Comparison of ENCODE assay signal across 33 cellular contexts in the genomic region with DNA sequence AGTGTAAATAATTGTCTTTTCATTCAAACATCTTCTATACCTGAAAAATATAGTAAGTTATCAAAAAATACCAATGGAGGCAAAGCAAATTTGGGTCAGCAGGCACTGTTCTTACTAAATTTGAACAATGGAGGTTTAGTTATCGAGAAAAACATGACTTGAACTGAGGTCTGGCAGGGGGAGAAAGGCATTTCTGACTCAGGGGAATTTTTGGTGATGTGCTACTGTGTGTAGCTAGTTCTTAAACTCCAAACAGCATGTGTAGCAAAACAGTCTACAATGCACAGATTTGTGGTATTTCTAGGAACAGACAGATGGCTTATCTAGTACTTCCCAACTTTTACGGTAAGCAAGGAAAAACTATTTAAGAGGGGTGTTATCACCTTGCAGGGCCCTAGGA.
"Had no signal": no experiment of that assay in that cellular context is flagged by ENCODE, and none has a peak within 500 bp of the region (broad histone marks: within the 10 kb centered on the region; RNA-seq: fewer than 3 reads in every experiment).

No MANE protein-coding gene starts in this region.

- H3K27me3 Mint-ChIP-seq: activated B cell treated with CpG ODN at 0.5 μM for 24 hours; activated CD4-positive, alpha-beta memory T cell treated with anti-CD3 and anti-CD28 coated beads for 36 hours; activated CD8-positive, alpha-beta memory T cell treated with anti-CD3 and anti-CD28 coated beads, Interleukin-2, amount 10 ng/mL, durations not matched to agents 7 days and 5 days; T-helper 17 cell had no signal

- H3K36me3 ChIP-seq: ascending aorta, breast epithelium, cardiac muscle cell, colonic mucosa, WERI-Rb-1 had no signal

- H3K4me1 Mint-ChIP-seq: activated B cell treated with CpG ODN at 0.5 μM for 24 hours; activated CD8-positive, alpha-beta memory T cell treated with anti-CD3 and anti-CD28 coated beads, Interleukin-2, amount 10 ng/mL, durations not matched to agents 7 days and 5 days; activated naive CD4-positive, alpha-beta T cell treated with anti-CD3 and anti-CD28 coated beads, Interleukin-2, amount 10 ng/mL, durations not matched to agents 7 days and 5 days; T-helper 17 cell had no signal

- FAIRE-seq: endometrium, frontal cortex had no signal

- H3K36me3 Mint-ChIP-seq: activated CD4-positive, alpha-beta memory T cell treated with anti-CD3 and anti-CD28 coated beads for 36 hours; activated CD8-positive, alpha-beta memory T cell treated with anti-CD3 and anti-CD28 coated beads, Interleukin-2, amount 10 ng/mL, durations not matched to agents 7 days and 5 days; activated naive CD4-positive, alpha-beta T cell treated with anti-CD3 and anti-CD28 coated beads, Interleukin-2, amount 50 U/mL, for 72 hours; brain had no signal

- H3K4me1 ChIP-seq: ascending aorta, breast epithelium, colonic mucosa had no signal

- H3K4me3 ChIP-seq: ascending aorta, breast epithelium, cardiac muscle cell, colonic mucosa had no signal

- H3K9me3 Mint-ChIP-seq: activated B cell treated with CpG ODN at 0.5 μM for 24 hours; activated CD4-positive, alpha-beta memory T cell treated with anti-CD3 and anti-CD28 coated beads for 36 hours; activated naive CD4-positive, alpha-beta T cell treated with anti-CD3 and anti-CD28 coated beads, Interleukin-2, amount 10 ng/mL, durations not matched to agents 7 days and 5 days; activated naive CD4-positive, alpha-beta T cell treated with anti-CD3 and anti-CD28 coated beads, Interleukin-2, amount 50 U/mL, for 72 hours; activated T-helper 1 cell treated with anti-CD3 and anti-CD28 coated beads, Interleukin-12 subunit alpha, Interleukin-12 subunit beta, Interleukin-2, Interleukin-4 antibody, amounts not matched to agents 30 ng/mL and 10 ng/mL and 1 ng/mL, durations not matched to agents 14 hours and 24 hours and 36 hours; brain; T-helper 2 cell treated with Interferon-gamma antibody and Interleukin-4, amounts not matched to agents 5 μg/mL and 100 μg/mL, for 36 hours had no signal

- H3K27me3 ChIP-seq: ascending aorta, breast epithelium, cardiac muscle cell, colonic mucosa had no signal

- ATAC-seq: activated CD8-positive, alpha-beta memory T cell treated with anti-CD3 and anti-CD28 coated beads, Interleukin-2, amount 10 ng/mL, durations not matched to agents 7 days and 5 days; activated CD8-positive, alpha-beta T cell treated with anti-CD3 and anti-CD28 coated beads, Interleukin-2, amount 10 ng/mL, durations not matched to agents 7 days and 5 days; activated naive CD4-positive, alpha-beta T cell treated with anti-CD3 and anti-CD28 coated beads, Interleukin-2, amount 50 U/mL, for 72 hours; esophagus mucosa; T-helper 17 cell had no signal

- H3K27ac ChIP-seq: ascending aorta, breast epithelium, cardiac muscle cell, colonic mucosa, WERI-Rb-1 had no signal

- H3K27ac Mint-ChIP-seq: activated B cell treated with CpG ODN at 0.5 μM for 24 hours; activated CD4-positive, alpha-beta memory T cell treated with anti-CD3 and anti-CD28 coated beads for 36 hours; activated CD8-positive, alpha-beta memory T cell treated with anti-CD3 and anti-CD28 coated beads, Interleukin-2, amount 10 ng/mL, durations not matched to agents 7 days and 5 days; activated CD8-positive, alpha-beta T cell treated with anti-CD3 and anti-CD28 coated beads, Interleukin-2, amount 10 ng/mL, durations not matched to agents 7 days and 5 days; activated naive CD4-positive, alpha-beta T cell treated with anti-CD3 and anti-CD28 coated beads, Interleukin-2, amount 10 ng/mL, durations not matched to agents 7 days and 5 days; activated naive CD4-positive, alpha-beta T cell treated with anti-CD3 and anti-CD28 coated beads, Interleukin-2, amount 50 U/mL, for 72 hours; activated naive CD8-positive, alpha-beta T cell treated with anti-CD3 and anti-CD28 coated beads, Interleukin-2, amount 10 ng/mL, durations not matched to agents 7 days and 5 days; activated T-helper 1 cell treated with anti-CD3 and anti-CD28 coated beads, Interleukin-12 subunit alpha, Interleukin-12 subunit beta, Interleukin-2, Interleukin-4 antibody, amounts not matched to agents 30 ng/mL and 10 ng/mL and 1 ng/mL, durations not matched to agents 14 hours and 24 hours and 36 hours; brain; T-helper 17 cell; T-helper 2 cell treated with Interferon-gamma antibody and Interleukin-4, amounts not matched to agents 5 μg/mL and 100 μg/mL, for 36 hours had no signal

- H3K4me3 Mint-ChIP-seq: activated B cell treated with CpG ODN at 0.5 μM for 24 hours; activated CD4-positive, alpha-beta memory T cell treated with anti-CD3 and anti-CD28 coated beads for 36 hours; activated CD8-positive, alpha-beta memory T cell treated with anti-CD3 and anti-CD28 coated beads, Interleukin-2, amount 10 ng/mL, durations not matched to agents 7 days and 5 days; activated CD8-positive, alpha-beta T cell treated with anti-CD3 and anti-CD28 coated beads, Interleukin-2, amount 10 ng/mL, durations not matched to agents 7 days and 5 days; activated naive CD4-positive, alpha-beta T cell treated with anti-CD3 and anti-CD28 coated beads, Interleukin-2, amount 10 ng/mL, durations not matched to agents 7 days and 5 days; activated naive CD8-positive, alpha-beta T cell treated with anti-CD3 and anti-CD28 coated beads, Interleukin-2, amount 10 ng/mL, durations not matched to agents 7 days and 5 days; activated T-helper 1 cell treated with anti-CD3 and anti-CD28 coated beads, Interleukin-12 subunit alpha, Interleukin-12 subunit beta, Interleukin-2, Interleukin-4 antibody, amounts not matched to agents 30 ng/mL and 10 ng/mL and 1 ng/mL, durations not matched to agents 14 hours and 24 hours and 36 hours; brain; T-helper 17 cell; T-helper 2 cell treated with Interferon-gamma antibody and Interleukin-4, amounts not matched to agents 5 μg/mL and 100 μg/mL, for 36 hours had no signal

- DNase-seq: activated B cell treated with CpG ODN at 0.5 μM for 24 hours; activated CD4-positive, alpha-beta memory T cell treated with anti-CD3 and anti-CD28 coated beads for 36 hours; activated CD4-positive, alpha-beta T cell treated with anti-CD3 and anti-CD28 coated beads for 1 hour; activated CD4-positive, alpha-beta T cell treated with anti-CD3 and anti-CD28 coated beads for 48 hours; activated CD8-positive, alpha-beta memory T cell treated with anti-CD3 and anti-CD28 coated beads, Interleukin-2, amount 10 ng/mL, durations not matched to agents 7 days and 5 days; activated CD8-positive, alpha-beta memory T cell treated with anti-CD3 and anti-CD28 coated beads, Interleukin-2, amount 50 U/mL, for 4 hours; activated CD8-positive, alpha-beta T cell treated with anti-CD3 and anti-CD28 coated beads, Interleukin-2, amount 10 ng/mL, durations not matched to agents 7 days and 5 days; activated gamma-delta T cell; activated naive CD4-positive, alpha-beta T cell; activated naive CD4-positive, alpha-beta T cell treated with anti-CD3 and anti-CD28 coated beads, Interleukin-2, amount 10 ng/mL, durations not matched to agents 7 days and 5 days; activated naive CD8-positive, alpha-beta T cell treated with anti-CD3 and anti-CD28 coated beads, Interleukin-2, amount 10 ng/mL, durations not matched to agents 7 days and 5 days; activated T-cell treated with anti-CD3 and anti-CD28 coated beads, Interleukin-2, amount 50 U/mL, for 1 hour; activated T-cell treated with anti-CD3 and anti-CD28 coated beads, Interleukin-2, amount 50 U/mL, for 48 hours; central memory CD4-positive, alpha-beta T cell; cerebellar nuclear complex; colonic mucosa; effector CD8-positive, alpha-beta T cell; foreskin fibroblast; head of caudate nucleus; hippocampal formation; T-helper 17 cell; T1000; WERI-Rb-1 had no signal

- H3K9me3 ChIP-seq: ascending aorta, breast epithelium, colonic mucosa had no signal
